In genomic region chr12:9115731-9116689, GRCh38 we compare ENCODE assay signal across 9 cellular contexts. TPM values are rescaled to one million over a fixed set of nuclear protein-coding genes. Genes with fewer than 3 reads are reported as not detected.
DNase-seq lines count a peak whose midpoint lies in the region; ATAC-seq and TF ChIP-seq lines count a peak whose summit lies in the region.
"Had no signal": no experiment of that assay in that cellular context is flagged by ENCODE, and none has a peak within 500 bp of the region (broad histone marks: within the 10 kb centered on the region; RNA-seq: fewer than 3 reads in every experiment).

Gene A2M (minus strand): TSS chr12:9115919. CDS start chr12:9115849, 70 bp downstream.

- H3K4me2 ChIP-seq in smooth muscle cell, result peak within 1 kb of the TSS; percentile 82

- H3K9me3 ChIP-seq in right lobe of liver (no peaks in the 10 kb centered on the region), smooth muscle cell (replicated peaks; ENCODE audit: low read depth) (no peaks in the 10 kb centered on the region)

- ATAC-seq in right lobe of liver, result peak; percentile 64 to 86 (median 77)

- intact Hi-C loops in right lobe of liver (cut with DNase I), result no loop called here

- no peaks in the 10 kb centered on the region for H4K20me1 ChIP-seq in smooth muscle cell (ENCODE audit: low read depth)

- H3K4me1 ChIP-seq in right lobe of liver (peaks cover 0 to 56% (median 24%) of the 10 kb centered on the region in 4 donors), smooth muscle cell (ENCODE audit: low read depth) (peaks cover 15% of the 10 kb centered on the region)

- peaks cover 0 to 28% (median 10%) of the 10 kb centered on the region in 4 donors for H3K36me3 ChIP-seq in right lobe of liver
- no peaks in the 10 kb centered on the region for H3K36me3 ChIP-seq in smooth muscle cell (ENCODE audit: low read depth)

- H3K4me3 ChIP-seq in right lobe of liver (peak within 1 kb of the TSS; percentile 43 to 66 (median 57)), smooth muscle cell (peak within 1 kb of the TSS; percentile 43)

- DNase-seq in HCEC 1CT (peak; percentile 13), dermis blood vessel endothelial cell (peak; percentile 83), right lobe of liver (no peak), smooth muscle cell (lab: John Stamatoyannopoulos, UW; ENCODE audit: unreplicated experiment) (no peak), SW 1271 (lab: John Stamatoyannopoulos, UW) (no peak), NCI-H524 (lab: John Stamatoyannopoulos, UW) (no peak), NCI-H1417 (lab: John Stamatoyannopoulos, UW) (no peak), kidney glomerular epithelial cell (lab: John Stamatoyannopoulos, UW) (no peak)
- DNase-seq: activated B cell treated with CpG ODN at 0.5 μM for 24 hours had no signal

- peak; percentile 92 for TF ChIP-seq POLR2A in right lobe of liver (IDR thresholded peaks at IDR 0.05)

- peak within 1 kb of the TSS; percentile 85 for H2AFZ ChIP-seq in smooth muscle cell (ENCODE audit: low read depth)

- H3F3A ChIP-seq in smooth muscle cell (ENCODE audit: low read depth), result peaks cover 7% of the 10 kb centered on the region

- peak within 1 kb of the TSS; percentile 46 to 81 (median 78) for H3K27ac ChIP-seq in right lobe of liver
- peak within 1 kb of the TSS; percentile 55 for H3K27ac ChIP-seq in smooth muscle cell (ENCODE audit: low read depth)

- H3K79me2 ChIP-seq in smooth muscle cell (ENCODE audit: low read depth), result no peaks in the 10 kb centered on the region

- 19% methylated on average over 10 of the region's 10 CpGs for WGBS in right lobe of liver (ENCODE audit: insufficient coverage, low coverage, low lambda C conversion rate, missing lambda C conversion rate)
- WGBS in smooth muscle cell (ENCODE audit: low lambda C conversion rate), result 62% methylated on average over 10 of the region's 10 CpGs

- no peak within 1 kb of the TSS for H3K9ac ChIP-seq in smooth muscle cell (ENCODE audit: low read depth)

- TF ChIP-seq CTCF in right lobe of liver (IDR thresholded peaks at IDR 0.05) (no peak), smooth muscle cell (IDR thresholded peaks at IDR 0.05; ENCODE audit: borderline replicate concordance, insufficient read depth, poor library complexity, severe bottlenecking) (no peak)

- H3K27me3 ChIP-seq in right lobe of liver (no peaks in the 10 kb centered on the region), smooth muscle cell (ENCODE audit: low read depth) (no peaks in the 10 kb centered on the region)

RNA-seq across cellular contexts. Expression of gene A2M, which starts in this region (rescaled TPM):
- total RNA-seq in dermis blood vessel endothelial cell (14.0 and 180 TPM in 2 replicates), right lobe of liver (1,000 to 10,000 TPM in 5 of 6 experiments, 100 to 1,000 TPM in 1; 978 to 3,352 (median 2,507) TPM), smooth muscle cell (72.8 and 114 TPM in 2 replicates)
- 66.0 and 108 TPM in 2 replicates for polyA plus RNA-seq in smooth muscle cell
- total RNA-seq: activated B cell treated with CpG ODN at 0.5 μM for 24 hours had no signal

Comparison
In these comparisons a context has a peak if more than half of its experiments do, and no peak if none do; other contexts are left out.
1. DNase-seq: peak in HCEC 1CT (single experiment) and dermis blood vessel endothelial cell (single experiment); none in right lobe of liver (0 of 3), smooth muscle cell (single experiment), SW 1271 (0 of 2), NCI-H524 (0 of 2), NCI-H1417 (0 of 3) and kidney glomerular epithelial cell (single experiment).